In the genomic region with DNA sequence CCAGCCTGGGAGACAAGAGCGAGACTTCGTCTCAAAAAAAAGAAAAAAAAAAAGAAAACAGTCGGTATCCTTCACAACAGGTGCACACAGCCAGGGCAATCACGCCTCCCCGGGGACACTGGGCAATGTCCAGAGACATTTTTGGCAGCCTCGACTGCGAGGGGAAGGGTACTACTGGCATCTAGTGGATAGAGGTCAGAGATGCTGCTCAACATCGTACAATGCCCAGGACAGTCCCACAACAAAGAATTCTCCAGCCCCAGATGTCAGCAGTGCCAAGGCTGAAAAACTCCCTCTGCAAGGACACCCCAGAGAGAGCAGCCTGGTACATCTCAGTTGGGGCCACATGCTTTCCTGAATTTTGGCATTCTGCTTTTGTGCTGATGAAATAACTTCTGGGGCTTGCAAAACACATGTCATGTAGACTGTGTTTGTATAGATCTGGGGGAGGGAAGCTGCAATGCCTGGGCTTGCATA, we compare ENCODE assay signal across 8 cellular contexts. TPM values are rescaled to one million over a fixed set of nuclear protein-coding genes. Genes with fewer than 3 reads are reported as not detected.
A peak's percentile ranks its signal among the peaks of the same experiment; 100 is the strongest.
DNase-seq lines count a peak whose midpoint lies in the region; ATAC-seq and TF ChIP-seq lines count a peak whose summit lies in the region.

No MANE protein-coding gene starts in this region.

- intact Hi-C loops in MCF 10A (cut with micrococcal nuclease): loop anchor here (1.0 kb wide), 2 partner anchors 35 to 101 kb away; no protein-coding TSS in a partner anchor

- H3K4me3 ChIP-seq in LNCaP clone FGC (ENCODE audit: low read depth, low read length): no peak overlapping the region

- peaks cover 12% of the 10 kb centered on the region for H3K4me1 Mint-ChIP-seq in MCF 10A (ENCODE audit: insufficient read depth, unreplicated experiment)
- H3K4me1 Mint-ChIP-seq in memory B cell: no peaks in the 10 kb centered on the region
- H3K4me1 Mint-ChIP-seq in activated CD4-positive, alpha-beta memory T cell treated with anti-CD3 and anti-CD28 coated beads, Interleukin-2, amount 10 ng/mL, durations not matched to agents 7 days and 5 days: no peaks in the 10 kb centered on the region

- H3K9me3 Mint-ChIP-seq in MCF 10A (ENCODE audit: unreplicated experiment) (no peaks in the 10 kb centered on the region), memory B cell (no peaks in the 10 kb centered on the region)
- H3K9me3 Mint-ChIP-seq in activated CD4-positive, alpha-beta memory T cell treated with anti-CD3 and anti-CD28 coated beads, Interleukin-2, amount 10 ng/mL, durations not matched to agents 7 days and 5 days: no peaks in the 10 kb centered on the region

- H3K36me3 Mint-ChIP-seq in MCF 10A (ENCODE audit: insufficient read depth, unreplicated experiment) (no peaks in the 10 kb centered on the region), memory B cell (peaks cover 6% of the 10 kb centered on the region)
- H3K36me3 Mint-ChIP-seq in activated CD4-positive, alpha-beta memory T cell treated with anti-CD3 and anti-CD28 coated beads, Interleukin-2, amount 10 ng/mL, durations not matched to agents 7 days and 5 days (ENCODE audit: low read depth): no peaks in the 10 kb centered on the region

- POLR2A ChIA-PET in MCF 10A (lab: Yijun Ruan, JAX): interaction anchor here (0.8 to 2.2 kb wide), 4 partner anchors 13 to 102 kb away, joined by 3 to 5 read pairs (median 4); partner anchors contain the start of genes ACAD10 and BRAP
- POLR2A ChIA-PET in activated CD4-positive, alpha-beta memory T cell treated with anti-CD3 and anti-CD28 coated beads, Interleukin-2, amount 10 ng/mL, durations not matched to agents 7 days and 5 days (lab: Charles Lee): no interaction called here

- CTCF ChIA-PET in MCF 10A (lab: Yijun Ruan, JAX): interaction anchor here (0.6 to 6.5 kb wide), 21 partner anchors 11 to 1774 kb away, joined by 3 to 44 read pairs (median 4); no protein-coding TSS in a partner anchor
- CTCF ChIA-PET in activated CD4-positive, alpha-beta memory T cell treated with anti-CD3 and anti-CD28 coated beads, Interleukin-2, amount 10 ng/mL, durations not matched to agents 7 days and 5 days (lab: Charles Lee): interaction anchor here (0.6 kb wide), 1 partner anchor 309 kb away, joined by 4 read pairs; no protein-coding TSS in a partner anchor

- TF ChIP-seq CTCF in LNCaP clone FGC (IDR thresholded peaks at IDR 0.05; ENCODE audit: control insufficient read depth, extremely low read depth, insufficient read depth) (peak; percentile 75), MCF 10A (IDR thresholded peaks at IDR 0.05; ENCODE audit: unreplicated experiment) (peak; percentile 58)

- BruUV-seq in MCF 10A (replicated peaks; lab: Mats Ljungman, UMichigan): no TSS peak

- H3K27ac Mint-ChIP-seq in MCF 10A (ENCODE audit: low read depth, unreplicated experiment) (no peak overlapping the region), memory B cell (no peak overlapping the region)
- no peak overlapping the region for H3K27ac Mint-ChIP-seq in activated CD4-positive, alpha-beta memory T cell treated with anti-CD3 and anti-CD28 coated beads, Interleukin-2, amount 10 ng/mL, durations not matched to agents 7 days and 5 days

- DNase-seq in CD1c-positive myeloid dendritic cell (ENCODE audit: extremely low spot score) (peak; percentile 64), LNCaP clone FGC (ENCODE audit: low read depth) (no peak), MCF 10A (ENCODE audit: unreplicated experiment) (peak; percentile 79), memory B cell (ENCODE audit: low spot score in 2 of 2) (peak in 1 of 2 donors; percentile 23), NCI-H1436 (lab: John Stamatoyannopoulos, UW) (no peak)
- DNase-seq in activated CD4-positive, alpha-beta memory T cell treated with anti-CD3 and anti-CD28 coated beads, Interleukin-2, amount 10 ng/mL, durations not matched to agents 7 days and 5 days: no peak

- no peak overlapping the region for H3K4me3 Mint-ChIP-seq in MCF 10A (ENCODE audit: unreplicated experiment)
- no peak overlapping the region for H3K4me3 Mint-ChIP-seq in memory B cell
- H3K4me3 Mint-ChIP-seq in activated CD4-positive, alpha-beta memory T cell treated with anti-CD3 and anti-CD28 coated beads, Interleukin-2, amount 10 ng/mL, durations not matched to agents 7 days and 5 days: no peak overlapping the region

- ATAC-seq in memory B cell (ENCODE audit: low read depth) (peak; percentile 66), GM18861 (IDR thresholded peaks at IDR 0.05; ENCODE audit: unreplicated experiment) (no peak), HG03196 (IDR thresholded peaks at IDR 0.05; ENCODE audit: unreplicated experiment) (no peak)

- H3K27me3 Mint-ChIP-seq in MCF 10A (ENCODE audit: insufficient read depth, unreplicated experiment): no peaks in the 10 kb centered on the region
- no peaks in the 10 kb centered on the region for H3K27me3 Mint-ChIP-seq in memory B cell
- no peaks in the 10 kb centered on the region for H3K27me3 Mint-ChIP-seq in activated CD4-positive, alpha-beta memory T cell treated with anti-CD3 and anti-CD28 coated beads, Interleukin-2, amount 10 ng/mL, durations not matched to agents 7 days and 5 days

RNA-seq across cellular contexts. Expression of gene ALDH2, which starts 21.5 kb away (rescaled TPM):
- total RNA-seq in MCF 10A (2022): 0.54 TPM in 1 of 2 replicates, not detected in the other
- total RNA-seq in activated CD4-positive, alpha-beta memory T cell treated with anti-CD3 and anti-CD28 coated beads, Interleukin-2, amount 10 ng/mL, durations not matched to agents 7 days and 5 days: 1 to 10 TPM in 1 of 2 experiments, under 1 TPM in 1; 0.25 to 1.3 TPM

RNA-seq across cellular contexts. Expression of gene MAPKAPK5, which starts 53.8 kb away (rescaled TPM):
- total RNA-seq in MCF 10A (2022): 46.3 and 51.3 TPM in 2 replicates
- 10 to 100 TPM; 40.4 to 44.8 TPM for total RNA-seq in activated CD4-positive, alpha-beta memory T cell treated with anti-CD3 and anti-CD28 coated beads, Interleukin-2, amount 10 ng/mL, durations not matched to agents 7 days and 5 days

Comparison
In these comparisons a context has a peak if more than half of its experiments do, and no peak if none do; other contexts are left out.
1. DNase-seq: peak in CD1c-positive myeloid dendritic cell (single experiment) and MCF 10A (single experiment); none in LNCaP clone FGC (single experiment), NCI-H1436 (single experiment) and activated CD4-positive, alpha-beta memory T cell treated with anti-CD3 and anti-CD28 coated beads, Interleukin-2, amount 10 ng/mL, durations not matched to agents 7 days and 5 days (single experiment).